In the genomic region with DNA sequence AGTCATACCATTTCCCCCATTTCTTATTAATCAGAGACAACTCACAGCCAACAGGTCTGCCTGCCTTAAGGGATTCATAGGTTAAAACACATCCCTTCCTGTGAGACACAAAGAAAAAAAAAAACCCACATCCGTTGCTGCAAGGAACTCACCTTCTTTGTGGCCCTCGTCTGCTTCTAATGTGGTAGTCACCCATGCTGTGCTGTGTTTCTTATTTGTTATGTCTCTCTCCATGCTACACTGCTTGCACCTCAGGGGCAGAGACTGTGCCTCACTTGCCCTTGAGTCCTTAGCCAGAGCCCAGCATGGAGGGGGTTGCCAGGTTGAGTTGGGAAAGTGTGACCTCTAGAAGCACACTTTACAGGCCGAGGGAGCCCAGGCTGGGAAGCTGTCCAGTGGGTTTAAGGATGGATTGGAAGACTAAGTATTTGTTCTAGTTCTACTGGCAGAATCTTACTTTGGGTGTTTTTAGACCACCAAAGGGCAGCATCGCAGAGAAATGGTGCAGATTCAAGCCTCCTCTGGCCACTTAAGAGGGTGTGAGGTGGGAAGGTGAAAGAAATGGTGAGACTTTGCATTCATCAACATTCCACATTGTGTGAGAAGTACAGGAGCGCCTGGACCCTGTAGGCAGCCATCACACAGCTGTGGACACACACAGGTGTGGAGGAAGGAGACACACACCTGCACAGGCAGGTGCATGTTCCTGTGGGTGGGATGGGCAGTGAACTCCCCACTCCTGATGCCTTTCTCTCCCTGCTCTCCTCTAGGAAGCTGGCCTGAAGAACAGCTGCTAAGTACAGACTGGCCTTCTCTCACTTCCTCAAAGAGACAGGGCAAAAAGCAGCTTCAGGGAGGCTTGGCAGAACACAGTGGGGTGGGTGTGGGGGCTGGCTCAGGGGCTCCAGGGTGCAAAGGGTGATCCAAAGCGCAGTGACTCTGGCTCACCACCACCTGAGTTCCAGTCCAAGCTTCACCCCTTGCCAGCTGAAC, we compare ENCODE assay signal across 1 cellular context.
A peak's percentile ranks its signal among the peaks of the same experiment; 100 is the strongest.
TF ChIP-seq lines count a peak whose summit lies in the region.

No MANE protein-coding gene starts in this region.

TF ChIP-seq in GM12878, 131 proteins besides CTCF, POLR2A, EP300 and RAD21 (continued from another document and continues in another):
- TF ChIP-seq ZBTB33 (IDR thresholded peaks at IDR 0.05) (no peak), NFXL1 (IDR thresholded peaks at IDR 0.05; ENCODE audit: borderline replicate concordance) (no peak), SUZ12 (IDR thresholded peaks at IDR 0.05; ENCODE audit: unreplicated experiment) (no peak), PKNOX1 (IDR thresholded peaks at IDR 0.05) (no peak), SIN3A (IDR thresholded peaks at IDR 0.05; ENCODE audit: low read depth, low read length) (no peak), GABPA (IDR thresholded peaks at IDR 0.05; ENCODE audit: low read depth) (peak; percentile 56; the same call in 1 of the 2 replicates), TCF3 (IDR thresholded peaks at IDR 0.05; ENCODE audit: borderline replicate concordance, insufficient read depth, low read depth, low read length) (peak; percentile 58; the same call in 1 of the 2 replicates), TCF12 (IDR thresholded peaks at IDR 0.05; ENCODE audit: low read depth, low read length) (peak; percentile 79; the same call in 1 of the 2 replicates), REST (IDR thresholded peaks at IDR 0.05; ENCODE audit: low read depth, low read length) (no peak), RUNX3 (IDR thresholded peaks at IDR 0.05; ENCODE audit: low read length) (peak; percentile 84), MEF2B (IDR thresholded peaks at IDR 0.05; ENCODE audit: partially characterized antibody, poor library complexity, severe bottlenecking) (no peak), ZBTB4 (CRISPR knock-in tag; IDR thresholded peaks at IDR 0.05) (no peak), MEF2A (IDR thresholded peaks at IDR 0.05; ENCODE audit: insufficient read depth, low read depth, low read length) (no peak), IRF4 (IDR thresholded peaks at IDR 0.05; ENCODE audit: low read depth, low read length) (peak; percentile 48; the same call in 1 of the 2 replicates), DPF2 (IDR thresholded peaks at IDR 0.05) (peak; percentile 59), SUPT20H (IDR thresholded peaks at IDR 0.05; ENCODE audit: borderline replicate concordance, control insufficient read depth, low read depth, low read length) (no peak), ATF7 (IDR thresholded peaks at IDR 0.05; ENCODE audit: low read depth) (no peak), EGR1 (IDR thresholded peaks at IDR 0.05; ENCODE audit: borderline replicate concordance in 1 of 2, low read depth in 2 of 2, low read length in 2 of 2) (no peak), MTA3 (IDR thresholded peaks at IDR 0.05; ENCODE audit: borderline replicate concordance, low read length) (no peak), ASH2L (IDR thresholded peaks at IDR 0.05; ENCODE audit: borderline replicate concordance, low read depth) (no peak), BRCA1 (IDR thresholded peaks at IDR 0.05; ENCODE audit: low read depth, low read length) (no peak), MYC (IDR thresholded peaks at IDR 0.05; ENCODE audit: insufficient read depth, insufficient read length, insufficient replicate concordance, low read length, severe bottlenecking) (no peak), EED (IDR thresholded peaks at IDR 0.05; ENCODE audit: low read depth) (peak; percentile 84), PAX5 (IDR thresholded peaks at IDR 0.05; ENCODE audit: borderline replicate concordance, low read depth, low read length) (no peak), SMAD1 (IDR thresholded peaks at IDR 0.05; ENCODE audit: low read depth, partially characterized antibody) (no peak), POLR2AphosphoS5 (IDR thresholded peaks at IDR 0.05; ENCODE audit: low read length) (no peak)
- TF ChIP-seq, protein P1, sequence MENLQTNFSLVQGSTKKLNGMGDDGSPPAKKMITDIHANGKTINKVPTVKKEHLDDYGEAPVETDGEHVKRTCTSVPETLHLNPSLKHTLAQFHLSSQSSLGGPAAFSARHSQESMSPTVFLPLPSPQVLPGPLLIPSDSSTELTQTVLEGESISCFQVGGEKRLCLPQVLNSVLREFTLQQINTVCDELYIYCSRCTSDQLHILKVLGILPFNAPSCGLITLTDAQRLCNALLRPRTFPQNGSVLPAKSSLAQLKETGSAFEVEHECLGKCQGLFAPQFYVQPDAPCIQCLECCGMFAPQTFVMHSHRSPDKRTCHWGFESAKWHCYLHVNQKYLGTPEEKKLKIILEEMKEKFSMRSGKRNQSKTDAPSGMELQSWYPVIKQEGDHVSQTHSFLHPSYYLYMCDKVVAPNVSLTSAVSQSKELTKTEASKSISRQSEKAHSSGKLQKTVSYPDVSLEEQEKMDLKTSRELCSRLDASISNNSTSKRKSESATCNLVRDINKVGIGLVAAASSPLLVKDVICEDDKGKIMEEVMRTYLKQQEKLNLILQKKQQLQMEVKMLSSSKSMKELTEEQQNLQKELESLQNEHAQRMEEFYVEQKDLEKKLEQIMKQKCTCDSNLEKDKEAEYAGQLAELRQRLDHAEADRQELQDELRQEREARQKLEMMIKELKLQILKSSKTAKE (IDR thresholded peaks at IDR 0.05; ENCODE audit: low read depth, poor library complexity, severe bottlenecking): no peak
- TF ChIP-seq, protein P2, sequence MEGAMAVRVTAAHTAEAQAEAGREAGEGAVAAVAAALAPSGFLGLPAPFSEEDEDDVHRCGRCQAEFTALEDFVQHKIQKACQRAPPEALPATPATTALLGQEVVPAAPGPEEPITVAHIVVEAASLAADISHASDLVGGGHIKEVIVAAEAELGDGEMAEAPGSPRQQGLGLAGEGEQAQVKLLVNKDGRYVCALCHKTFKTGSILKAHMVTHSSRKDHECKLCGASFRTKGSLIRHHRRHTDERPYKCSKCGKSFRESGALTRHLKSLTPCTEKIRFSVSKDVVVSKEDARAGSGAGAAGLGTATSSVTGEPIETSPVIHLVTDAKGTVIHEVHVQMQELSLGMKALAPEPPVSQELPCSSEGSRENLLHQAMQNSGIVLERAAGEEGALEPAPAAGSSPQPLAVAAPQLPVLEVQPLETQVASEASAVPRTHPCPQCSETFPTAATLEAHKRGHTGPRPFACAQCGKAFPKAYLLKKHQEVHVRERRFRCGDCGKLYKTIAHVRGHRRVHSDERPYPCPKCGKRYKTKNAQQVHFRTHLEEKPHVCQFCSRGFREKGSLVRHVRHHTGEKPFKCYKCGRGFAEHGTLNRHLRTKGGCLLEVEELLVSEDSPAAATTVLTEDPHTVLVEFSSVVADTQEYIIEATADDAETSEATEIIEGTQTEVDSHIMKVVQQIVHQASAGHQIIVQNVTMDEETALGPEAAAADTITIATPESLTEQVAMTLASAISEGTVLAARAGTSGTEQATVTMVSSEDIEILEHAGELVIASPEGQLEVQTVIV (IDR thresholded peaks at IDR 0.05; ENCODE audit: borderline replicate concordance, partially characterized antibody): no peak
- TF ChIP-seq, protein P3, sequence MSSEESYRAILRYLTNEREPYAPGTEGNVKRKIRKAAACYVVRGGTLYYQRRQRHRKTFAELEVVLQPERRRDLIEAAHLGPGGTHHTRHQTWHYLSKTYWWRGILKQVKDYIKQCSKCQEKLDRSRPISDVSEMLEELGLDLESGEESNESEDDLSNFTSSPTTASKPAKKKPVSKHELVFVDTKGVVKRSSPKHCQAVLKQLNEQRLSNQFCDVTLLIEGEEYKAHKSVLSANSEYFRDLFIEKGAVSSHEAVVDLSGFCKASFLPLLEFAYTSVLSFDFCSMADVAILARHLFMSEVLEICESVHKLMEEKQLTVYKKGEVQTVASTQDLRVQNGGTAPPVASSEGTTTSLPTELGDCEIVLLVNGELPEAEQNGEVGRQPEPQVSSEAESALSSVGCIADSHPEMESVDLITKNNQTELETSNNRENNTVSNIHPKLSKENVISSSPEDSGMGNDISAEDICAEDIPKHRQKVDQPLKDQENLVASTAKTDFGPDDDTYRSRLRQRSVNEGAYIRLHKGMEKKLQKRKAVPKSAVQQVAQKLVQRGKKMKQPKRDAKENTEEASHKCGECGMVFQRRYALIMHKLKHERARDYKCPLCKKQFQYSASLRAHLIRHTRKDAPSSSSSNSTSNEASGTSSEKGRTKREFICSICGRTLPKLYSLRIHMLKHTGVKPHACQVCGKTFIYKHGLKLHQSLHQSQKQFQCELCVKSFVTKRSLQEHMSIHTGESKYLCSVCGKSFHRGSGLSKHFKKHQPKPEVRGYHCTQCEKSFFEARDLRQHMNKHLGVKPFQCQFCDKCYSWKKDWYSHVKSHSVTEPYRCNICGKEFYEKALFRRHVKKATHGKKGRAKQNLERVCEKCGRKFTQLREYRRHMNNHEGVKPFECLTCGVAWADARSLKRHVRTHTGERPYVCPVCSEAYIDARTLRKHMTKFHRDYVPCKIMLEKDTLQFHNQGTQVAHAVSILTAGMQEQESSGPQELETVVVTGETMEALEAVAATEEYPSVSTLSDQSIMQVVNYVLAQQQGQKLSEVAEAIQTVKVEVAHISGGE (CRISPR knock-in tag; IDR thresholded peaks at IDR 0.05): no peak
